ENCODE assay signal across 1 cellular context in genomic region chr9:124220551-124221451, GRCh38.
A peak's percentile ranks its signal among the peaks of the same experiment; 100 is the strongest.
TF ChIP-seq lines count a peak whose summit lies in the region.

No MANE protein-coding gene starts in this region.

TF ChIP-seq in HepG2, 621 proteins besides CTCF, POLR2A, EP300 and RAD21 (continued from another document and continues in another):
- TF ChIP-seq HMGXB3 (CRISPR knock-in tag; IDR thresholded peaks at IDR 0.05; ENCODE audit: borderline replicate concordance) = 0 out of 2 replicates have a peak, but pooled peaks have one; percentile 33
- no peak for TF ChIP-seq ZEB1 (IDR thresholded peaks at IDR 0.05; ENCODE audit: insufficient replicate concordance, low read depth)
- TF ChIP-seq RXRA (CRISPR knock-in tag; IDR thresholded peaks at IDR 0.05) = no peak
- TF ChIP-seq TAF1 (CRISPR knock-in tag; IDR thresholded peaks at IDR 0.05) = 0 out of 2 replicates have a peak, but pooled peaks have one; percentile 24
- TF ChIP-seq MNT (IDR thresholded peaks at IDR 0.05) = no peak
- TF ChIP-seq SAP130 (CRISPR knock-in tag; IDR thresholded peaks at IDR 0.05; ENCODE audit: low read depth) = peak; percentile 13; the same call in 1 of the 2 replicates
- no peak for TF ChIP-seq ZNF350 (CRISPR knock-in tag; IDR thresholded peaks at IDR 0.05; ENCODE audit: borderline replicate concordance, low read depth)
- TF ChIP-seq, protein P1, sequence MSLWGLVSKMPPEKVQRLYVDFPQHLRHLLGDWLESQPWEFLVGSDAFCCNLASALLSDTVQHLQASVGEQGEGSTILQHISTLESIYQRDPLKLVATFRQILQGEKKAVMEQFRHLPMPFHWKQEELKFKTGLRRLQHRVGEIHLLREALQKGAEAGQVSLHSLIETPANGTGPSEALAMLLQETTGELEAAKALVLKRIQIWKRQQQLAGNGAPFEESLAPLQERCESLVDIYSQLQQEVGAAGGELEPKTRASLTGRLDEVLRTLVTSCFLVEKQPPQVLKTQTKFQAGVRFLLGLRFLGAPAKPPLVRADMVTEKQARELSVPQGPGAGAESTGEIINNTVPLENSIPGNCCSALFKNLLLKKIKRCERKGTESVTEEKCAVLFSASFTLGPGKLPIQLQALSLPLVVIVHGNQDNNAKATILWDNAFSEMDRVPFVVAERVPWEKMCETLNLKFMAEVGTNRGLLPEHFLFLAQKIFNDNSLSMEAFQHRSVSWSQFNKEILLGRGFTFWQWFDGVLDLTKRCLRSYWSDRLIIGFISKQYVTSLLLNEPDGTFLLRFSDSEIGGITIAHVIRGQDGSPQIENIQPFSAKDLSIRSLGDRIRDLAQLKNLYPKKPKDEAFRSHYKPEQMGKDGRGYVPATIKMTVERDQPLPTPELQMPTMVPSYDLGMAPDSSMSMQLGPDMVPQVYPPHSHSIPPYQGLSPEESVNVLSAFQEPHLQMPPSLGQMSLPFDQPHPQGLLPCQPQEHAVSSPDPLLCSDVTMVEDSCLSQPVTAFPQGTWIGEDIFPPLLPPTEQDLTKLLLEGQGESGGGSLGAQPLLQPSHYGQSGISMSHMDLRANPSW (CRISPR knock-in tag; IDR thresholded peaks at IDR 0.05; ENCODE audit: borderline replicate concordance) = no peak
- TF ChIP-seq USF2 (IDR thresholded peaks at IDR 0.05; ENCODE audit: low read depth, low read length) = no peak
- no peak for TF ChIP-seq USF2 (CRISPR knock-in tag; IDR thresholded peaks at IDR 0.05; ENCODE audit: borderline replicate concordance)
- no peak for TF ChIP-seq RFXANK (CRISPR knock-in tag; IDR thresholded peaks at IDR 0.05)
- no peak for TF ChIP-seq ZFP36L1 (CRISPR knock-in tag; IDR thresholded peaks at IDR 0.05)
- TF ChIP-seq ZNF205 (CRISPR knock-in tag; IDR thresholded peaks at IDR 0.05) = no peak
- no peak for TF ChIP-seq ZNF737 (CRISPR knock-in tag; IDR thresholded peaks at IDR 0.05; ENCODE audit: borderline replicate concordance)
- TF ChIP-seq RARA (CRISPR knock-in tag; IDR thresholded peaks at IDR 0.05) = no peak
- no peak for TF ChIP-seq NFRKB (IDR thresholded peaks at IDR 0.05)
- no peak for TF ChIP-seq TARDBP (CRISPR knock-in tag; IDR thresholded peaks at IDR 0.05)
- no peak for TF ChIP-seq PHB2 (IDR thresholded peaks at IDR 0.05; ENCODE audit: partially characterized antibody)
- TF ChIP-seq, protein P2, sequence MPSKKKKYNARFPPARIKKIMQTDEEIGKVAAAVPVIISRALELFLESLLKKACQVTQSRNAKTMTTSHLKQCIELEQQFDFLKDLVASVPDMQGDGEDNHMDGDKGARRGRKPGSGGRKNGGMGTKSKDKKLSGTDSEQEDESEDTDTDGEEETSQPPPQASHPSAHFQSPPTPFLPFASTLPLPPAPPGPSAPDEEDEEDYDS (CRISPR knock-in tag; IDR thresholded peaks at IDR 0.05) = peak; percentile 6; the same call in 1 of the 2 replicates
- no peak for TF ChIP-seq ZNF557 (CRISPR knock-in tag; IDR thresholded peaks at IDR 0.05)
- no peak for TF ChIP-seq MAF1 (CRISPR knock-in tag; IDR thresholded peaks at IDR 0.05; ENCODE audit: borderline replicate concordance)
- TF ChIP-seq ZNF704 (CRISPR knock-in tag; IDR thresholded peaks at IDR 0.05; ENCODE audit: borderline replicate concordance) = no peak
- TF ChIP-seq POLR2AphosphoS5 (IDR thresholded peaks at IDR 0.05; ENCODE audit: low read depth, low read length) = peak; percentile 47; the same call in 1 of the 2 replicates
- peak; percentile 68 for TF ChIP-seq ZNF143 (CRISPR knock-in tag; IDR thresholded peaks at IDR 0.05)
- 0 out of 2 replicates have a peak, but pooled peaks have one; percentile 23 for TF ChIP-seq ZNF772 (CRISPR knock-in tag; IDR thresholded peaks at IDR 0.05)
- TF ChIP-seq GTF2F1 (IDR thresholded peaks at IDR 0.05; ENCODE audit: low read length) = no peak
- peak; percentile 67; the same call in 1 of the 2 replicates for TF ChIP-seq ZNF3 (CRISPR knock-in tag; IDR thresholded peaks at IDR 0.05)
- no peak for TF ChIP-seq ZNF766 (CRISPR knock-in tag; IDR thresholded peaks at IDR 0.05; ENCODE audit: borderline replicate concordance)
- TF ChIP-seq HNF1B (CRISPR knock-in tag; IDR thresholded peaks at IDR 0.05) = peak; percentile 27; the same call in 1 of the 2 replicates
- TF ChIP-seq FOXP4 (CRISPR knock-in tag; IDR thresholded peaks at IDR 0.05) = peak; percentile 21; the same call in 1 of the 2 replicates
- no peak for TF ChIP-seq NFKB2 (CRISPR knock-in tag; IDR thresholded peaks at IDR 0.05; ENCODE audit: borderline replicate concordance)
- no peak for TF ChIP-seq ZNF503 (CRISPR knock-in tag; IDR thresholded peaks at IDR 0.05)
- TF ChIP-seq, protein P3, sequence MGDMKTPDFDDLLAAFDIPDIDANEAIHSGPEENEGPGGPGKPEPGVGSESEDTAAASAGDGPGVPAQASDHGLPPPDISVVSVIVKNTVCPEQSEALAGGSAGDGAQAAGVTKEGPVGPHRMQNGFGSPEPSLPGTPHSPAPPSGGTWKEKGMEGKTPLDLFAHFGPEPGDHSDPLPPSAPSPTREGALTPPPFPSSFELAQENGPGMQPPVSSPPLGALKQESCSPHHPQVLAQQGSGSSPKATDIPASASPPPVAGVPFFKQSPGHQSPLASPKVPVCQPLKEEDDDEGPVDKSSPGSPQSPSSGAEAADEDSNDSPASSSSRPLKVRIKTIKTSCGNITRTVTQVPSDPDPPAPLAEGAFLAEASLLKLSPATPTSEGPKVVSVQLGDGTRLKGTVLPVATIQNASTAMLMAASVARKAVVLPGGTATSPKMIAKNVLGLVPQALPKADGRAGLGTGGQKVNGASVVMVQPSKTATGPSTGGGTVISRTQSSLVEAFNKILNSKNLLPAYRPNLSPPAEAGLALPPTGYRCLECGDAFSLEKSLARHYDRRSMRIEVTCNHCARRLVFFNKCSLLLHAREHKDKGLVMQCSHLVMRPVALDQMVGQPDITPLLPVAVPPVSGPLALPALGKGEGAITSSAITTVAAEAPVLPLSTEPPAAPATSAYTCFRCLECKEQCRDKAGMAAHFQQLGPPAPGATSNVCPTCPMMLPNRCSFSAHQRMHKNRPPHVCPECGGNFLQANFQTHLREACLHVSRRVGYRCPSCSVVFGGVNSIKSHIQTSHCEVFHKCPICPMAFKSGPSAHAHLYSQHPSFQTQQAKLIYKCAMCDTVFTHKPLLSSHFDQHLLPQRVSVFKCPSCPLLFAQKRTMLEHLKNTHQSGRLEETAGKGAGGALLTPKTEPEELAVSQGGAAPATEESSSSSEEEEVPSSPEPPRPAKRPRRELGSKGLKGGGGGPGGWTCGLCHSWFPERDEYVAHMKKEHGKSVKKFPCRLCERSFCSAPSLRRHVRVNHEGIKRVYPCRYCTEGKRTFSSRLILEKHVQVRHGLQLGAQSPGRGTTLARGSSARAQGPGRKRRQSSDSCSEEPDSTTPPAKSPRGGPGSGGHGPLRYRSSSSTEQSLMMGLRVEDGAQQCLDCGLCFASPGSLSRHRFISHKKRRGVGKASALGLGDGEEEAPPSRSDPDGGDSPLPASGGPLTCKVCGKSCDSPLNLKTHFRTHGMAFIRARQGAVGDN (CRISPR knock-in tag; IDR thresholded peaks at IDR 0.05) = peak; percentile 51
- TF ChIP-seq ZNF788 (CRISPR knock-in tag; IDR thresholded peaks at IDR 0.05; ENCODE audit: borderline replicate concordance) = no peak
